Comparison of ENCODE assay signal across 8 cellular contexts in genomic region chr16:30371248-30371816, GRCh38. TPM values are rescaled to one million over a fixed set of nuclear protein-coding genes. Genes with fewer than 3 reads are reported as not detected.
DNase-seq lines count a peak whose midpoint lies in the region; ATAC-seq and TF ChIP-seq lines count a peak whose summit lies in the region.

No MANE protein-coding gene starts in this region.

- no peaks in the 10 kb centered on the region for H3K27me3 ChIP-seq in gastroesophageal sphincter
- H3K27me3 ChIP-seq in skeletal muscle satellite cell (ENCODE audit: control insufficient read depth, insufficient read depth, low read length): no peaks in the 10 kb centered on the region

- H3K9ac ChIP-seq in skeletal muscle satellite cell (ENCODE audit: low read depth, low read length): peak overlapping the region; percentile 69

- peak overlapping the region; percentile 95 for H3K27ac Mint-ChIP-seq in T-helper 17 cell

- WGBS in gastroesophageal sphincter (ENCODE audit: low coverage in 1 of 2), 2 donors: 16 to 39% methylated on average over 3 to 6 of the region's 11 CpGs

- peak overlapping the region; percentile 42 to 53 for H3K4me3 ChIP-seq in gastroesophageal sphincter
- peak overlapping the region; percentile 71 for H3K4me3 ChIP-seq in skeletal muscle satellite cell (ENCODE audit: low read length)

- peak overlapping the region; percentile 93 for H3K4me2 ChIP-seq in skeletal muscle satellite cell (ENCODE audit: low read length)

- H3K4me3 Mint-ChIP-seq in T-helper 17 cell: peak overlapping the region; percentile 90

- DNase-seq in T-helper 17 cell (no peak), left lobe of liver (ENCODE audit: low spot score) (no peak), NCI-H446 (lab: John Stamatoyannopoulos, UW) (no peak), activated gamma-delta T cell treated with Interleukin-2 at 50 U/mL for 16 hours (no peak)

- no peaks in the 10 kb centered on the region for H3K27me3 Mint-ChIP-seq in T-helper 17 cell

- H3K27ac ChIP-seq in gastroesophageal sphincter: peak overlapping the region; percentile 70 to 96 (median 88)

- no peak for ATAC-seq in T-helper 17 cell
- no peak for ATAC-seq in gastroesophageal sphincter
- ATAC-seq in left lobe of liver: no peak
- ATAC-seq in GM19395 (IDR thresholded peaks at IDR 0.05; ENCODE audit: unreplicated experiment): no peak

- TF ChIP-seq EP300 in gastroesophageal sphincter (IDR thresholded peaks at IDR 0.05): no peak

- TF ChIP-seq CTCF in gastroesophageal sphincter (IDR thresholded peaks at IDR 0.05): peak in 1 of 4 experiments; percentile 16

- H3K4me1 ChIP-seq in gastroesophageal sphincter (peaks cover 0 to 40% (median 21%) of the 10 kb centered on the region in 3 donors), skeletal muscle satellite cell (ENCODE audit: control insufficient read depth, insufficient read depth, low read length) (peaks cover 29% of the 10 kb centered on the region)

- peaks cover 0 to 1% of the 10 kb centered on the region in 2 donors for H3K36me3 ChIP-seq in gastroesophageal sphincter
- H3K36me3 ChIP-seq in skeletal muscle satellite cell (ENCODE audit: insufficient read depth, low read length): peaks cover 6% of the 10 kb centered on the region

- no peaks in the 10 kb centered on the region for H3K36me3 Mint-ChIP-seq in T-helper 17 cell (ENCODE audit: low read depth)

- peaks cover 53% of the 10 kb centered on the region for H3K4me1 Mint-ChIP-seq in T-helper 17 cell

- TF ChIP-seq POLR2A in GM15510 (IDR thresholded peaks at IDR 0.05; ENCODE audit: borderline replicate concordance, extremely low read depth, insufficient read length) (peak; percentile 69), gastroesophageal sphincter (IDR thresholded peaks at IDR 0.05) (peak in 1 of 2 donors; percentile 21)

- no peaks in the 10 kb centered on the region for H3K9me3 ChIP-seq in T-helper 17 cell (ENCODE audit: control insufficient read depth, low read length, poor library complexity, severe bottlenecking)
- H3K9me3 ChIP-seq in gastroesophageal sphincter: no peaks in the 10 kb centered on the region
- no peaks in the 10 kb centered on the region for H3K9me3 ChIP-seq in skeletal muscle satellite cell (replicated peaks; ENCODE audit: low read length)

RNA-seq across cellular contexts. Expression of gene TBC1D10B, which starts 1.0 kb away (rescaled TPM):
- total RNA-seq in T-helper 17 cell: 10 to 100 TPM; 27.4 to 28.8 TPM
- total RNA-seq in gastroesophageal sphincter: 10 to 100 TPM; 17.1 to 40.9 (median 20.4) TPM
- total RNA-seq in skeletal muscle satellite cell (2012; rRNA removed): 37.8 and 50.5 TPM in 2 replicates
- total RNA-seq in left lobe of liver: 14.1 TPM

RNA-seq across cellular contexts. Expression of gene MYL11, which starts 3.3 kb away (rescaled TPM):
- total RNA-seq in T-helper 17 cell (1 to 10 TPM in 1 of 2 donors, not detected in 1; 1.8 TPM), gastroesophageal sphincter (not detected), left lobe of liver (not detected)
- total RNA-seq in skeletal muscle satellite cell (2012; rRNA removed): 0.51 and 137 TPM in 2 replicates

RNA-seq across cellular contexts. Expression of gene SEPTIN1, which starts 11.0 kb away (rescaled TPM):
- total RNA-seq in T-helper 17 cell: 100 to 1,000 TPM; 192 to 220 TPM
- total RNA-seq in gastroesophageal sphincter: 1 to 10 TPM in 2 of 4 donors, under 1 TPM in 2; 0.59 to 2.2 (median 1.2) TPM
- not detected in 2 replicates for total RNA-seq in skeletal muscle satellite cell (2012; rRNA removed)
- total RNA-seq in left lobe of liver: 1.4 TPM

RNA-seq across cellular contexts. Expression of gene CD2BP2, which starts 16.2 kb away (rescaled TPM):
- total RNA-seq in T-helper 17 cell (10 to 100 TPM; 35.5 to 44.8 TPM), gastroesophageal sphincter (10 to 100 TPM; 43.1 to 68.1 (median 54.3) TPM), left lobe of liver (15.4 TPM)
- total RNA-seq in skeletal muscle satellite cell (2012; rRNA removed): 19.9 and 24.8 TPM in 2 replicates

RNA-seq across cellular contexts. Expression of gene ZNF48, which starts 23.9 kb away (rescaled TPM):
- total RNA-seq in T-helper 17 cell (1 to 10 TPM; 6.2 to 6.7 TPM), gastroesophageal sphincter (10 to 100 TPM in 3 of 4 donors, 1 to 10 TPM in 1; 7.9 to 17.5 (median 12.2) TPM), left lobe of liver (5.4 TPM)
- total RNA-seq in skeletal muscle satellite cell (2012; rRNA removed): 4.6 and 7.0 TPM in 2 replicates

Comparison
In these comparisons a context has a peak if more than half of its experiments do, and no peak if none do; other contexts are left out.
1. RNA of gene SEPTIN1, which starts 11.0 kb away (total RNA-seq): 192 to 220 TPM in T-helper 17 cell; 1.4 TPM in left lobe of liver (single experiment) and 0.59 to 2.2 TPM in gastroesophageal sphincter; every median in the first group is over 10 times any median in the second.